9 cellular contexts compared by ENCODE assay signal in the genomic region with DNA sequence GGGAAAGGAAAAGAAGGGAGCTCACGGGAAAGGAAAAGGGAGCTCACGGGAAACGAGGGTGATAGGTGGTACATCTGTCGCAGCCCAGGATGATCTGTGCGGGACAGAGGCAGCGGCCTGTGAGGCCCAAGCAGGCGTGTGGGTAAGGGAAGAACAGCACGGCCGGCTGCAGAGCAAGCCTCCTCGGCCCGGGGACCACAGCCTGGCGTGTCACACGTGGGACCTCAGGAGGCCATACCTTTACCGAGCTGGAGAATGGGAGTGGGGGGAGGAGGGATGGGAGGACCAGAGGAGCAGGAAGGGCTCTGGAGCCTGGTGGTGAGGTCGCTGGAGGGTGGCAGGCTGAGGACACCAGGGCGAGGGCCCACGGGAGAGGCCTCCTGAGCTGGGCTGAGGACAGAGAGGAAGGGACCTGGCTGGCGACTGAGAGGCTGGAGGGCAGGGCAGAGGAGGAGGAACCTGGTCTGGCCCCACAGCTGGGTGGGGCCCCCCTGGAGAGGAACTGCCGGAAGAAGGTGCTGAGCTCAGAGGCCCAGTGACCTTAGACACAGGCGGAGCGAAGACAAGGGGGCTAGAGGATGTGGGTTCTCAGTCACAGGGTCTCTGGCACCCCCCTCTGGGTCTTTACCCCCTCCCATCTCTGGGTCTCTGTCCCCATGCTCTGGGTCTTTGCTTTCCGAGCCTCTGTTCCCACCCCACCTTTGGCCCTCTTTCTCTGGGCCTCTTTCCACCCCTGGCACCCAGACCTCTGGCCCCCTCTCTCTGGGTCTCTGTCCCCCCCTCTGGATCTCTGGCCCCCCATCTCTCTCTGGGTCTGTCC. TPM values are rescaled to one million over a fixed set of nuclear protein-coding genes. Genes with fewer than 3 reads are reported as not detected.
DNase-seq lines count a peak whose midpoint lies in the region; ATAC-seq, FAIRE-seq and TF ChIP-seq lines count a peak whose summit lies in the region.
"Had no signal": no experiment of that assay in that cellular context is flagged by ENCODE, and none has a peak within 500 bp of the region (broad histone marks: within the 10 kb centered on the region; RNA-seq: fewer than 3 reads in every experiment).

No MANE protein-coding gene starts in this region.

- H3K27ac Mint-ChIP-seq in stimulated activated memory B cell treated with anti-CD40 and anti-IgM and Interleukin-4, amounts not matched to agents 10 μg/mL and 1 μg/mL and 100 μg/mL, for 72 hours = peak overlapping the region; percentile 100

- no peaks in the 10 kb centered on the region for H3K9me3 ChIP-seq in adrenal gland (replicated peaks in 1 of 3)
- no peaks in the 10 kb centered on the region for H3K9me3 ChIP-seq in kidney (ENCODE audit: control insufficient read depth in 1 of 2, low read length in 2 of 2)

- peak overlapping the region in 1 of 2 donors; percentile 67 for H3K9ac ChIP-seq in kidney (ENCODE audit: low read length in 2 of 2)

- H3K9me3 Mint-ChIP-seq in stimulated activated memory B cell treated with anti-CD40 and anti-IgM and Interleukin-4, amounts not matched to agents 10 μg/mL and 1 μg/mL and 100 μg/mL, for 72 hours = no peaks in the 10 kb centered on the region

- 57 to 69% (median 67%) methylated on average over 20 to 22 of the region's 22 CpGs for WGBS in adrenal gland, 4 donors

- TF ChIP-seq CTCF in GM12865 (IDR thresholded peaks at IDR 0.05; ENCODE audit: insufficient read depth, low read depth, low read length, missing control alignments) = no peak
- no peak for TF ChIP-seq CTCF in adrenal gland (IDR thresholded peaks at IDR 0.05)
- no peak for TF ChIP-seq CTCF in kidney (IDR thresholded peaks at IDR 0.05; ENCODE audit: borderline replicate concordance, extremely low read depth, insufficient read depth)

- H3K4me3 Mint-ChIP-seq in stimulated activated memory B cell treated with anti-CD40 and anti-IgM and Interleukin-4, amounts not matched to agents 10 μg/mL and 1 μg/mL and 100 μg/mL, for 72 hours = peak overlapping the region; percentile 100

- ATAC-seq in HG02870 (IDR thresholded peaks at IDR 0.05; ENCODE audit: unreplicated experiment) = peak; percentile 30
- peak; percentile 73 for ATAC-seq in stimulated activated memory B cell treated with anti-CD40 and anti-IgM and Interleukin-4, amounts not matched to agents 10 μg/mL and 1 μg/mL and 100 μg/mL, for 72 hours

- intact Hi-C loops in adrenal gland (cut with DNase I) = loop anchor here in 1 of 2 donors (10.0 kb wide), 1 partner anchor 87 kb away; a partner anchor contains a TSS
- intact Hi-C loops in kidney (cut with DNase I) = no loop called here

- H3K27me3 Mint-ChIP-seq in stimulated activated memory B cell treated with anti-CD40 and anti-IgM and Interleukin-4, amounts not matched to agents 10 μg/mL and 1 μg/mL and 100 μg/mL, for 72 hours = no peaks in the 10 kb centered on the region

- peak overlapping the region; percentile 70 for H3K4me3 ChIP-seq in GM12865 (ENCODE audit: low read depth, low read length)
- H3K4me3 ChIP-seq in adrenal gland = no peak overlapping the region
- peak overlapping the region in 1 of 2 donors; percentile 39 for H3K4me3 ChIP-seq in kidney (ENCODE audit: low read length in 2 of 2)

- DNase-seq in GM12865 (ENCODE audit: low read depth) = peak; percentile 90
- DNase-seq in RCC 7860 (ENCODE audit: low spot score) = peak; percentile 80
- peak in 6 of 7 donors; percentile 44 to 59 (median 58) for DNase-seq in adrenal gland
- DNase-seq in kidney = peak; percentile 92
- no peak for DNase-seq in NK-92 treated with Interleukin-12 subunit alpha and Interleukin-12 subunit beta, amount 100 ng/mL, for 24 hours (lab: John Stamatoyannopoulos, UW)
- no peak for DNase-seq in NCI-H524 (lab: John Stamatoyannopoulos, UW)

- H3K4me1 Mint-ChIP-seq in stimulated activated memory B cell treated with anti-CD40 and anti-IgM and Interleukin-4, amounts not matched to agents 10 μg/mL and 1 μg/mL and 100 μg/mL, for 72 hours = peaks cover 63% of the 10 kb centered on the region

- FAIRE-seq in RCC 7860 (lab: Jason Lieb, UNC) = peak; percentile 62
- no peak for FAIRE-seq in kidney (lab: Jason Lieb, UNC)

- TF ChIP-seq POLR2A in adrenal gland (IDR thresholded peaks at IDR 0.05) = no peak

- H3K36me3 ChIP-seq in adrenal gland (replicated peaks in 1 of 2) = peaks cover 0 to 14% of the 10 kb centered on the region in 2 donors
- peaks cover 4 to 20% of the 10 kb centered on the region in 2 donors for H3K36me3 ChIP-seq in kidney (ENCODE audit: control insufficient read depth in 1 of 2, insufficient read depth in 2 of 2, low read length in 2 of 2)

- H3K27me3 ChIP-seq in adrenal gland = no peaks in the 10 kb centered on the region

- peaks cover 30 to 31% of the 10 kb centered on the region in 2 donors for H3K4me1 ChIP-seq in adrenal gland (replicated peaks in 1 of 2)
- H3K4me1 ChIP-seq in kidney (ENCODE audit: control insufficient read depth in 1 of 2, insufficient read depth in 1 of 2, low read depth in 1 of 2, low read length in 2 of 2) = peaks cover 21 to 26% of the 10 kb centered on the region in 2 donors

- peak overlapping the region in 4 of 5 donors; percentile 47 to 93 (median 59) for H3K27ac ChIP-seq in adrenal gland
- H3K27ac ChIP-seq in kidney (ENCODE audit: low read depth in 2 of 2, low read length in 2 of 2) = peak overlapping the region; percentile 83 to 92
- H3K27ac ChIP-seq: VCaP had no signal

- peaks cover 48% of the 10 kb centered on the region for H3K36me3 Mint-ChIP-seq in stimulated activated memory B cell treated with anti-CD40 and anti-IgM and Interleukin-4, amounts not matched to agents 10 μg/mL and 1 μg/mL and 100 μg/mL, for 72 hours

RNA-seq across cellular contexts. Expression of a gene that starts 2.9 kb away (rescaled TPM):
- over 10,000 TPM in 1 of 8 donors, 1,000 to 10,000 TPM in 7; 3,284 to 11,726 (median 4,214) TPM for total RNA-seq in adrenal gland
- polyA plus RNA-seq in adrenal gland = 1,000 to 10,000 TPM; 2,288 to 7,123 (median 4,274) TPM
- 1,841 TPM for total RNA-seq in kidney
- 17,016 TPM for polyA plus RNA-seq in kidney (ENCODE audit: insufficient read depth, low read depth, low replicate concordance)

RNA-seq across cellular contexts. Expression of a gene that starts 7.6 kb away (rescaled TPM):
- total RNA-seq in adrenal gland (10 to 100 TPM; 18.1 to 79.0 (median 58.0) TPM), kidney (76.7 TPM)
- polyA plus RNA-seq in adrenal gland (10 to 100 TPM; 21.5 to 61.3 (median 41.0) TPM), kidney (ENCODE audit: insufficient read depth, low read depth, low replicate concordance) (141 TPM)

RNA-seq across cellular contexts. Expression of a gene that starts 28.7 kb away (rescaled TPM):
- total RNA-seq in adrenal gland (under 1 TPM in 3 of 8 donors, not detected in 5; 0.29 to 0.56 (median 0.38) TPM), kidney (0.60 TPM)
- polyA plus RNA-seq in adrenal gland (1 to 10 TPM in 1 of 3 donors, under 1 TPM in 2; 0.27 to 2.8 (median 0.47) TPM), kidney (ENCODE audit: insufficient read depth, low read depth, low replicate concordance) (26.3 TPM)

RNA-seq across cellular contexts. Expression of a gene that starts 30.9 kb away (rescaled TPM):
- total RNA-seq in adrenal gland (10 to 100 TPM; 23.7 to 63.9 (median 39.5) TPM), kidney (41.5 TPM)
- polyA plus RNA-seq in adrenal gland (10 to 100 TPM; 35.2 to 45.9 (median 37.7) TPM), kidney (ENCODE audit: insufficient read depth, low read depth, low replicate concordance) (23.9 TPM)

RNA-seq across cellular contexts. Expression of a gene that starts 31.4 kb away (rescaled TPM):
- total RNA-seq in adrenal gland = 100 to 1,000 TPM in 1 of 8 donors, 10 to 100 TPM in 7; 45.4 to 143 (median 75.6) TPM
- 10 to 100 TPM; 41.3 to 93.3 (median 70.7) TPM for polyA plus RNA-seq in adrenal gland
- total RNA-seq in kidney = 57.0 TPM
- polyA plus RNA-seq in kidney (ENCODE audit: insufficient read depth, low read depth, low replicate concordance) = 83.6 TPM

Comparison
In these comparisons a context has a peak if more than half of its experiments do, and no peak if none do; other contexts are left out.
1. DNase-seq: peak in GM12865 (single experiment), RCC 7860 (single experiment), adrenal gland (6 of 7) and kidney (single experiment); none in NK-92 treated with Interleukin-12 subunit alpha and Interleukin-12 subunit beta, amount 100 ng/mL, for 24 hours (single experiment) and NCI-H524 (0 of 2).